In the genomic region with DNA sequence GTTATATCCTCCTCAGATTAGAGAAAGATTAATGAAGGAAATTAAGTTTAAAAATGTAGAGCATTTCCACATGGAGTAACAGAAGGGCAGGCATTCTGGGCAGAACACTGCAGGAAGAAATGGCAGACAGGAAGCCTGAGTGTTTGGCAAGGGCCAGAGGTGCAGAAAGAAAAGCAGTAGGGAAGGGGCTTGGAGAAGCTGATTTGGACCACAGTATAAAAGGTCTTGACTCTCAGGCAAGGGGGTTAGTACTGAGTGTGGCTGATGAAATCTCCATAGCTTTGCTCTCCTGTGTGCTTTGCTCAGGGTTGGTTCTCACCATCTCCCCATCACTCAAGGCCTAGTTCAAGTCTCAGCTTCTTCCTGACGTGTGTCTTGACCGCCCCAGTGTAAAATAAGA, we compare ENCODE assay signal across 10 cellular contexts.
DNase-seq lines count a peak whose midpoint lies in the region; ATAC-seq and TF ChIP-seq lines count a peak whose summit lies in the region.
"Had no signal": no experiment of that assay in that cellular context is flagged by ENCODE, and none has a peak within 500 bp of the region (broad histone marks: within the 10 kb centered on the region; RNA-seq: fewer than 3 reads in every experiment).

No MANE protein-coding gene starts in this region.

- ATAC-seq in GM21381 (IDR thresholded peaks at IDR 0.05; ENCODE audit: unreplicated experiment) = peak; percentile 5
- no peak for ATAC-seq in RWPE2 (ENCODE audit: low read depth)
- ATAC-seq in gastrocnemius medialis = no peak
- ATAC-seq: esophagus mucosa had no signal

- H3K27ac Mint-ChIP-seq in endodermal cell = peak overlapping the region; percentile 25

- TF ChIP-seq POLR2A in gastrocnemius medialis (IDR thresholded peaks at IDR 0.05) = no peak

- DNase-seq in RWPE2 (ENCODE audit: low spot score) = no peak
- DNase-seq in endodermal cell = no peak
- no peak for DNase-seq in gastrocnemius medialis
- DNase-seq in NCI-H1436 (lab: John Stamatoyannopoulos, UW) = no peak
- DNase-seq in AG08396 (ENCODE audit: low spot score) = no peak
- DNase-seq in stimulated activated CD4-positive, alpha-beta T cell treated with anti-CD3 and anti-CD28 coated beads, Interleukin-15, amount 100 ng/mL, for 24 hours = no peak
- DNase-seq in hippocampal formation (lab: John Stamatoyannopoulos, UW) = no peak
- DNase-seq: NCI-H1436 treated with DMSO at 0.1 percent for 48 hours had no signal

- no peak overlapping the region for H3K4me3 Mint-ChIP-seq in endodermal cell

- no peak overlapping the region for H3K4me3 ChIP-seq in RWPE2 (ENCODE audit: severe bottlenecking)
- H3K4me3 ChIP-seq in endodermal cell (ENCODE audit: low read length) = no peak overlapping the region
- peak overlapping the region in 1 of 4 donors; percentile 7 for H3K4me3 ChIP-seq in gastrocnemius medialis

- H3K27ac ChIP-seq in RWPE2 (ENCODE audit: poor library complexity, severe bottlenecking) = peak overlapping the region; percentile 78
- no peak overlapping the region for H3K27ac ChIP-seq in endodermal cell (ENCODE audit: low read depth, low read length)
- H3K27ac ChIP-seq in gastrocnemius medialis = peak overlapping the region; percentile 86 to 92 (median 88)

- peaks cover 16% of the 10 kb centered on the region for H3K36me3 Mint-ChIP-seq in endodermal cell (ENCODE audit: low read depth)

- no peaks in the 10 kb centered on the region for H3K27me3 Mint-ChIP-seq in endodermal cell (ENCODE audit: insufficient read depth)

- no peaks in the 10 kb centered on the region; the same call in 1 of the 2 replicates for H3K36me3 ChIP-seq in RWPE2 (ENCODE audit: low read depth)
- peaks cover 47% of the 10 kb centered on the region for H3K36me3 ChIP-seq in endodermal cell (ENCODE audit: control insufficient read depth, insufficient read depth, low read length)
- H3K36me3 ChIP-seq in gastrocnemius medialis = peaks cover 0 to 8% of the 10 kb centered on the region in 2 donors

- no peak overlapping the region for H3K9ac ChIP-seq in endodermal cell (ENCODE audit: extremely low read depth, low read length, poor library complexity, severe bottlenecking)

- no peaks in the 10 kb centered on the region for H3K9me3 Mint-ChIP-seq in endodermal cell

- TF ChIP-seq CTCF in RWPE2 (IDR thresholded peaks at IDR 0.05; ENCODE audit: poor library complexity, severe bottlenecking) = no peak
- no peak for TF ChIP-seq CTCF in endodermal cell (conservative IDR thresholded peaks at IDR 0.05)
- no peak for TF ChIP-seq CTCF in gastrocnemius medialis (IDR thresholded peaks at IDR 0.05 in 4 of 5, conservative IDR thresholded peaks at IDR 0.05 in 1 of 5)

- in situ Hi-C loops in gastrocnemius medialis (cut with MboI; ENCODE audit: low sequenced_read_pairs in 4 of 4) = no loop called here

- intact Hi-C loops in gastrocnemius medialis (cut with DNase I; ENCODE audit: low total_unique reads) = loop anchor here (1.0 kb wide), 1 partner anchor 14 kb away; no protein-coding TSS in a partner anchor

- H3K9me3 ChIP-seq in RWPE2 (ENCODE audit: severe bottlenecking) (no peaks in the 10 kb centered on the region), endodermal cell (ENCODE audit: control insufficient read depth, low read length) (no peaks in the 10 kb centered on the region), gastrocnemius medialis (no peaks in the 10 kb centered on the region)

- H3K27me3 ChIP-seq in RWPE2 (ENCODE audit: insufficient read depth, poor library complexity, severe bottlenecking) (no peaks in the 10 kb centered on the region), endodermal cell (ENCODE audit: control insufficient read depth, insufficient read depth, low read length, poor library complexity, severe bottlenecking) (no peaks in the 10 kb centered on the region), gastrocnemius medialis (no peaks in the 10 kb centered on the region)

- peaks cover 33% of the 10 kb centered on the region for H3K4me1 ChIP-seq in RWPE2 (ENCODE audit: insufficient read depth, poor library complexity, severe bottlenecking)
- H3K4me1 ChIP-seq in endodermal cell (ENCODE audit: control insufficient read depth, insufficient read depth, low read length) = peaks cover 11% of the 10 kb centered on the region
- H3K4me1 ChIP-seq in gastrocnemius medialis = peaks cover 86 to 96% of the 10 kb centered on the region in 2 donors

- H3K4me1 Mint-ChIP-seq in endodermal cell = peaks cover 30% of the 10 kb centered on the region

- WGBS in endodermal cell (ENCODE audit: insufficient coverage in 1 of 2, insufficient read length in 1 of 2), 2 experiments = 94 to 100% methylated on average over 2 of the region's 2 CpGs
